Comparison of ENCODE assay signal across 1 cellular context in the genomic region with DNA sequence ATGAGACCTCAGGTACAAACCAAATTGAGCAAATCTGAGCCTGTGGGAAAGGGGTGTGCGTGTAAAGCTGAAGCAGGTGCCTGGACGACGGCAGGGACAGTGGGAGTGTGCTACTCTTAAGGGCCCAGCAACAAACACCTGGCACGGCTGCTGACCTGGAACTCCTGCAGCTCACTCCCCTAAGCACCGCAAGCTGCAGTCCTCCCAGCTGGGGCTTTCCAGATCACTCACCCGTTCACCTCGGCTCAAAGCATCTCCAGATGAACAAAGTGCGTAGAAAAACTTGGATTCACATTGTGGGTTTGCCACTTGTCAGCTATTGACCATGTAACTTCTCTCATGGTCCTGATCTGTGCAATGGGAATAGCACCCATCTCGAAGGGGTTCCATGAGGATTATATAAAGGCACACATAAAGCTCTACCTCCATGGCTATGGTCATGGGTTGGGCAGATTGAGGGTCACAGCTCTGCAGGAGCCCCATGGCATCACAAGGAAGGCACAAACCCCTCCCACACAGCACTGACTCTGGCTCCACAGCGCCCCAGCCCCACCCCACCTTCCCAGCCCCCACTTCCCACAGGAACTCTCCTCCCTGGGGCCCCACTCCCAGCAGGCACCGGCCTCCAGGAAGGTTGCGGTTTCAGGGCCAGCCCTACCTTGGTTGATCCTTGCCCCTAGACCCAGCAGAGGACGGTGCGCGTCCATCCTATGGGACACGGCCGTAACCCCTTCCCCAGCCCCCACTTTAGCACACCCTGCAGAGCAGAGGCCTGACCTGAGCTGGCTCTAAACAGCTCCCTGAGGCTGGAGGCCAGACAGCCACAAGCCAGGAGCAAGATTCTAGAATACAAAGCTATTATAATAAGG.
TF ChIP-seq lines count a peak whose summit lies in the region.

No MANE protein-coding gene starts in this region.

TF ChIP-seq in HepG2, 621 proteins besides CTCF, POLR2A, EP300 and RAD21 (continued from another document and continues in another):
- TF ChIP-seq, protein P1, sequence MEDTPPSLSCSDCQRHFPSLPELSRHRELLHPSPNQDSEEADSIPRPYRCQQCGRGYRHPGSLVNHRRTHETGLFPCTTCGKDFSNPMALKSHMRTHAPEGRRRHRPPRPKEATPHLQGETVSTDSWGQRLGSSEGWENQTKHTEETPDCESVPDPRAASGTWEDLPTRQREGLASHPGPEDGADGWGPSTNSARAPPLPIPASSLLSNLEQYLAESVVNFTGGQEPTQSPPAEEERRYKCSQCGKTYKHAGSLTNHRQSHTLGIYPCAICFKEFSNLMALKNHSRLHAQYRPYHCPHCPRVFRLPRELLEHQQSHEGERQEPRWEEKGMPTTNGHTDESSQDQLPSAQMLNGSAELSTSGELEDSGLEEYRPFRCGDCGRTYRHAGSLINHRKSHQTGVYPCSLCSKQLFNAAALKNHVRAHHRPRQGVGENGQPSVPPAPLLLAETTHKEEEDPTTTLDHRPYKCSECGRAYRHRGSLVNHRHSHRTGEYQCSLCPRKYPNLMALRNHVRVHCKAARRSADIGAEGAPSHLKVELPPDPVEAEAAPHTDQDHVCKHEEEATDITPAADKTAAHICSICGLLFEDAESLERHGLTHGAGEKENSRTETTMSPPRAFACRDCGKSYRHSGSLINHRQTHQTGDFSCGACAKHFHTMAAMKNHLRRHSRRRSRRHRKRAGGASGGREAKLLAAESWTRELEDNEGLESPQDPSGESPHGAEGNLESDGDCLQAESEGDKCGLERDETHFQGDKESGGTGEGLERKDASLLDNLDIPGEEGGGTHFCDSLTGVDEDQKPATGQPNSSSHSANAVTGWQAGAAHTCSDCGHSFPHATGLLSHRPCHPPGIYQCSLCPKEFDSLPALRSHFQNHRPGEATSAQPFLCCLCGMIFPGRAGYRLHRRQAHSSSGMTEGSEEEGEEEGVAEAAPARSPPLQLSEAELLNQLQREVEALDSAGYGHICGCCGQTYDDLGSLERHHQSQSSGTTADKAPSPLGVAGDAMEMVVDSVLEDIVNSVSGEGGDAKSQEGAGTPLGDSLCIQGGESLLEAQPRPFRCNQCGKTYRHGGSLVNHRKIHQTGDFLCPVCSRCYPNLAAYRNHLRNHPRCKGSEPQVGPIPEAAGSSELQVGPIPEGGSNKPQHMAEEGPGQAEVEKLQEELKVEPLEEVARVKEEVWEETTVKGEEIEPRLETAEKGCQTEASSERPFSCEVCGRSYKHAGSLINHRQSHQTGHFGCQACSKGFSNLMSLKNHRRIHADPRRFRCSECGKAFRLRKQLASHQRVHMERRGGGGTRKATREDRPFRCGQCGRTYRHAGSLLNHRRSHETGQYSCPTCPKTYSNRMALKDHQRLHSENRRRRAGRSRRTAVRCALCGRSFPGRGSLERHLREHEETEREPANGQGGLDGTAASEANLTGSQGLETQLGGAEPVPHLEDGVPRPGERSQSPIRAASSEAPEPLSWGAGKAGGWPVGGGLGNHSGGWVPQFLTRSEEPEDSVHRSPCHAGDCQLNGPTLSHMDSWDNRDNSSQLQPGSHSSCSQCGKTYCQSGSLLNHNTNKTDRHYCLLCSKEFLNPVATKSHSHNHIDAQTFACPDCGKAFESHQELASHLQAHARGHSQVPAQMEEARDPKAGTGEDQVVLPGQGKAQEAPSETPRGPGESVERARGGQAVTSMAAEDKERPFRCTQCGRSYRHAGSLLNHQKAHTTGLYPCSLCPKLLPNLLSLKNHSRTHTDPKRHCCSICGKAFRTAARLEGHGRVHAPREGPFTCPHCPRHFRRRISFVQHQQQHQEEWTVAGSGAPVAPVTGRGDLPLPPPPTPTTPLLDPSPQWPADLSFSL (CRISPR knock-in tag; IDR thresholded peaks at IDR 0.05), result no peak
- TF ChIP-seq CREM (IDR thresholded peaks at IDR 0.05), result no peak
- TF ChIP-seq CREM (CRISPR knock-in tag; IDR thresholded peaks at IDR 0.05), result no peak
- TF ChIP-seq KAT7 (CRISPR knock-in tag; IDR thresholded peaks at IDR 0.05; ENCODE audit: borderline replicate concordance), result 0 out of 2 replicates have a peak, but pooled peaks have one; percentile 34
- TF ChIP-seq, protein P2, sequence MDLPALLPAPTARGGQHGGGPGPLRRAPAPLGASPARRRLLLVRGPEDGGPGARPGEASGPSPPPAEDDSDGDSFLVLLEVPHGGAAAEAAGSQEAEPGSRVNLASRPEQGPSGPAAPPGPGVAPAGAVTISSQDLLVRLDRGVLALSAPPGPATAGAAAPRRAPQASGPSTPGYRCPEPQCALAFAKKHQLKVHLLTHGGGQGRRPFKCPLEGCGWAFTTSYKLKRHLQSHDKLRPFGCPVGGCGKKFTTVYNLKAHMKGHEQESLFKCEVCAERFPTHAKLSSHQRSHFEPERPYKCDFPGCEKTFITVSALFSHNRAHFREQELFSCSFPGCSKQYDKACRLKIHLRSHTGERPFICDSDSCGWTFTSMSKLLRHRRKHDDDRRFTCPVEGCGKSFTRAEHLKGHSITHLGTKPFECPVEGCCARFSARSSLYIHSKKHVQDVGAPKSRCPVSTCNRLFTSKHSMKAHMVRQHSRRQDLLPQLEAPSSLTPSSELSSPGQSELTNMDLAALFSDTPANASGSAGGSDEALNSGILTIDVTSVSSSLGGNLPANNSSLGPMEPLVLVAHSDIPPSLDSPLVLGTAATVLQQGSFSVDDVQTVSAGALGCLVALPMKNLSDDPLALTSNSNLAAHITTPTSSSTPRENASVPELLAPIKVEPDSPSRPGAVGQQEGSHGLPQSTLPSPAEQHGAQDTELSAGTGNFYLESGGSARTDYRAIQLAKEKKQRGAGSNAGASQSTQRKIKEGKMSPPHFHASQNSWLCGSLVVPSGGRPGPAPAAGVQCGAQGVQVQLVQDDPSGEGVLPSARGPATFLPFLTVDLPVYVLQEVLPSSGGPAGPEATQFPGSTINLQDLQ (CRISPR knock-in tag; IDR thresholded peaks at IDR 0.05), result no peak
- TF ChIP-seq, protein P3, sequence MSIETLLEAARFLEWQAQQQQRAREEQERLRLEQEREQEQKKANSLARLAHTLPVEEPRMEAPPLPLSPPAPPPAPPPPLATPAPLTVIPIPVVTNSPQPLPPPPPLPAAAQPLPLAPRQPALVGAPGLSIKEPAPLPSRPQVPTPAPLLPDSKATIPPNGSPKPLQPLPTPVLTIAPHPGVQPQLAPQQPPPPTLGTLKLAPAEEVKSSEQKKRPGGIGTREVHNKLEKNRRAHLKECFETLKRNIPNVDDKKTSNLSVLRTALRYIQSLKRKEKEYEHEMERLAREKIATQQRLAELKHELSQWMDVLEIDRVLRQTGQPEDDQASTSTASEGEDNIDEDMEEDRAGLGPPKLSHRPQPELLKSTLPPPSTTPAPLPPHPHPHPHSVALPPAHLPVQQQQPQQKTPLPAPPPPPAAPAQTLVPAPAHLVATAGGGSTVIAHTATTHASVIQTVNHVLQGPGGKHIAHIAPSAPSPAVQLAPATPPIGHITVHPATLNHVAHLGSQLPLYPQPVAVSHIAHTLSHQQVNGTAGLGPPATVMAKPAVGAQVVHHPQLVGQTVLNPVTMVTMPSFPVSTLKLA (IDR thresholded peaks at IDR 0.05), result no peak
- TF ChIP-seq ZC3H13 (CRISPR knock-in tag; IDR thresholded peaks at IDR 0.05), result no peak
- TF ChIP-seq ZNF614 (CRISPR knock-in tag; IDR thresholded peaks at IDR 0.05; ENCODE audit: borderline replicate concordance), result no peak
- no peak for TF ChIP-seq MTF2 (CRISPR knock-in tag; IDR thresholded peaks at IDR 0.05; ENCODE audit: borderline replicate concordance)
- no peak for TF ChIP-seq ZNF7 (CRISPR knock-in tag; IDR thresholded peaks at IDR 0.05)
- no peak for TF ChIP-seq PAX8 (CRISPR knock-in tag; IDR thresholded peaks at IDR 0.05; ENCODE audit: borderline replicate concordance)
- no peak for TF ChIP-seq ZNF660 (CRISPR knock-in tag; IDR thresholded peaks at IDR 0.05; ENCODE audit: borderline replicate concordance, low read depth)
- no peak for TF ChIP-seq SIN3B (IDR thresholded peaks at IDR 0.05; ENCODE audit: low read length)
- TF ChIP-seq, protein P4, sequence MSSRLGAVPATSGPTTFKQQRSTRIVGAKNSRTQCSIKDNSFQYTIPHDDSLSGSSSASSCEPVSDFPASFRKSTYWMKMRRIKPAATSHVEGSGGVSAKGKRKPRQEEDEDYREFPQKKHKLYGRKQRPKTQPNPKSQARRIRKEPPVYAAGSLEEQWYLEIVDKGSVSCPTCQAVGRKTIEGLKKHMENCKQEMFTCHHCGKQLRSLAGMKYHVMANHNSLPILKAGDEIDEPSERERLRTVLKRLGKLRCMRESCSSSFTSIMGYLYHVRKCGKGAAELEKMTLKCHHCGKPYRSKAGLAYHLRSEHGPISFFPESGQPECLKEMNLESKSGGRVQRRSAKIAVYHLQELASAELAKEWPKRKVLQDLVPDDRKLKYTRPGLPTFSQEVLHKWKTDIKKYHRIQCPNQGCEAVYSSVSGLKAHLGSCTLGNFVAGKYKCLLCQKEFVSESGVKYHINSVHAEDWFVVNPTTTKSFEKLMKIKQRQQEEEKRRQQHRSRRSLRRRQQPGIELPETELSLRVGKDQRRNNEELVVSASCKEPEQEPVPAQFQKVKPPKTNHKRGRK (CRISPR knock-in tag; IDR thresholded peaks at IDR 0.05), result no peak
- TF ChIP-seq LCORL (IDR thresholded peaks at IDR 0.05), result no peak
- TF ChIP-seq LCORL (CRISPR knock-in tag; IDR thresholded peaks at IDR 0.05), result 0 out of 2 replicates have a peak, but pooled peaks have one; percentile 73
- no peak for TF ChIP-seq DNMT3B (CRISPR knock-in tag; conservative IDR thresholded peaks at IDR 0.05)
- TF ChIP-seq SMARCC2 (IDR thresholded peaks at IDR 0.05), result no peak
- TF ChIP-seq STAT5B (CRISPR knock-in tag; IDR thresholded peaks at IDR 0.05), result no peak
- TF ChIP-seq AKAP8 (CRISPR knock-in tag; IDR thresholded peaks at IDR 0.05), result no peak; the same call in 1 of the 2 replicates
- no peak for TF ChIP-seq ZNF34 (CRISPR knock-in tag; IDR thresholded peaks at IDR 0.05; ENCODE audit: borderline replicate concordance)
- TF ChIP-seq ZNF121 (CRISPR knock-in tag; IDR thresholded peaks at IDR 0.05), result no peak
- TF ChIP-seq CENPX (CRISPR knock-in tag; IDR thresholded peaks at IDR 0.05), result no peak
- TF ChIP-seq MLLT10 (CRISPR knock-in tag; IDR thresholded peaks at IDR 0.05), result no peak
- no peak for TF ChIP-seq ZNF598 (CRISPR knock-in tag; IDR thresholded peaks at IDR 0.05; ENCODE audit: borderline replicate concordance)
- no peak for TF ChIP-seq CCDC6 (CRISPR knock-in tag; IDR thresholded peaks at IDR 0.05)
- TF ChIP-seq, protein P5, sequence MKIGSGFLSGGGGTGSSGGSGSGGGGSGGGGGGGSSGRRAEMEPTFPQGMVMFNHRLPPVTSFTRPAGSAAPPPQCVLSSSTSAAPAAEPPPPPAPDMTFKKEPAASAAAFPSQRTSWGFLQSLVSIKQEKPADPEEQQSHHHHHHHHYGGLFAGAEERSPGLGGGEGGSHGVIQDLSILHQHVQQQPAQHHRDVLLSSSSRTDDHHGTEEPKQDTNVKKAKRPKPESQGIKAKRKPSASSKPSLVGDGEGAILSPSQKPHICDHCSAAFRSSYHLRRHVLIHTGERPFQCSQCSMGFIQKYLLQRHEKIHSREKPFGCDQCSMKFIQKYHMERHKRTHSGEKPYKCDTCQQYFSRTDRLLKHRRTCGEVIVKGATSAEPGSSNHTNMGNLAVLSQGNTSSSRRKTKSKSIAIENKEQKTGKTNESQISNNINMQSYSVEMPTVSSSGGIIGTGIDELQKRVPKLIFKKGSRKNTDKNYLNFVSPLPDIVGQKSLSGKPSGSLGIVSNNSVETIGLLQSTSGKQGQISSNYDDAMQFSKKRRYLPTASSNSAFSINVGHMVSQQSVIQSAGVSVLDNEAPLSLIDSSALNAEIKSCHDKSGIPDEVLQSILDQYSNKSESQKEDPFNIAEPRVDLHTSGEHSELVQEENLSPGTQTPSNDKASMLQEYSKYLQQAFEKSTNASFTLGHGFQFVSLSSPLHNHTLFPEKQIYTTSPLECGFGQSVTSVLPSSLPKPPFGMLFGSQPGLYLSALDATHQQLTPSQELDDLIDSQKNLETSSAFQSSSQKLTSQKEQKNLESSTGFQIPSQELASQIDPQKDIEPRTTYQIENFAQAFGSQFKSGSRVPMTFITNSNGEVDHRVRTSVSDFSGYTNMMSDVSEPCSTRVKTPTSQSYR (CRISPR knock-in tag; IDR thresholded peaks at IDR 0.05; ENCODE audit: borderline replicate concordance), result peak; percentile 71; the same call in 1 of the 2 replicates
- no peak for TF ChIP-seq ATF1 (CRISPR knock-in tag; IDR thresholded peaks at IDR 0.05)
- TF ChIP-seq ZNF773 (CRISPR knock-in tag; IDR thresholded peaks at IDR 0.05; ENCODE audit: borderline replicate concordance), result no peak
- TF ChIP-seq, protein P6, sequence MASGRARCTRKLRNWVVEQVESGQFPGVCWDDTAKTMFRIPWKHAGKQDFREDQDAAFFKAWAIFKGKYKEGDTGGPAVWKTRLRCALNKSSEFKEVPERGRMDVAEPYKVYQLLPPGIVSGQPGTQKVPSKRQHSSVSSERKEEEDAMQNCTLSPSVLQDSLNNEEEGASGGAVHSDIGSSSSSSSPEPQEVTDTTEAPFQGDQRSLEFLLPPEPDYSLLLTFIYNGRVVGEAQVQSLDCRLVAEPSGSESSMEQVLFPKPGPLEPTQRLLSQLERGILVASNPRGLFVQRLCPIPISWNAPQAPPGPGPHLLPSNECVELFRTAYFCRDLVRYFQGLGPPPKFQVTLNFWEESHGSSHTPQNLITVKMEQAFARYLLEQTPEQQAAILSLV (CRISPR knock-in tag; IDR thresholded peaks at IDR 0.05; ENCODE audit: borderline replicate concordance), result peak; percentile 51; the same call in 1 of the 2 replicates
- no peak for TF ChIP-seq SCMH1 (CRISPR knock-in tag; IDR thresholded peaks at IDR 0.05; ENCODE audit: borderline replicate concordance)
- TF ChIP-seq, protein P7, sequence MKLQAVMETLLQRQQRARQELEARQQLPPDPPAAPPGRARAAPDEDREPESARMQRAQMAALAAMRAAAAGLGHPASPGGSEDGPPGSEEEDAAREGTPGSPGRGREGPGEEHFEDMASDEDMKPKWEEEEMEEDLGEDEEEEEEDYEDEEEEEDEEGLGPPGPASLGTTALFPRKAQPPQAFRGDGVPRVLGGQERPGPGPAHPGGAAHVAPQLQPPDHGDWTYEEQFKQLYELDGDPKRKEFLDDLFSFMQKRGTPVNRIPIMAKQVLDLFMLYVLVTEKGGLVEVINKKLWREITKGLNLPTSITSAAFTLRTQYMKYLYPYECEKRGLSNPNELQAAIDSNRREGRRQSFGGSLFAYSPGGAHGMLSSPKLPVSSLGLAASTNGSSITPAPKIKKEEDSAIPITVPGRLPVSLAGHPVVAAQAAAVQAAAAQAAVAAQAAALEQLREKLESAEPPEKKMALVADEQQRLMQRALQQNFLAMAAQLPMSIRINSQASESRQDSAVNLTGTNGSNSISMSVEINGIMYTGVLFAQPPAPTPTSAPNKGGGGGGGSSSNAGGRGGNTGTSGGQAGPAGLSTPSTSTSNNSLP (IDR thresholded peaks at IDR 0.05; ENCODE audit: low read depth, low read length), result no peak
- TF ChIP-seq, protein P8, sequence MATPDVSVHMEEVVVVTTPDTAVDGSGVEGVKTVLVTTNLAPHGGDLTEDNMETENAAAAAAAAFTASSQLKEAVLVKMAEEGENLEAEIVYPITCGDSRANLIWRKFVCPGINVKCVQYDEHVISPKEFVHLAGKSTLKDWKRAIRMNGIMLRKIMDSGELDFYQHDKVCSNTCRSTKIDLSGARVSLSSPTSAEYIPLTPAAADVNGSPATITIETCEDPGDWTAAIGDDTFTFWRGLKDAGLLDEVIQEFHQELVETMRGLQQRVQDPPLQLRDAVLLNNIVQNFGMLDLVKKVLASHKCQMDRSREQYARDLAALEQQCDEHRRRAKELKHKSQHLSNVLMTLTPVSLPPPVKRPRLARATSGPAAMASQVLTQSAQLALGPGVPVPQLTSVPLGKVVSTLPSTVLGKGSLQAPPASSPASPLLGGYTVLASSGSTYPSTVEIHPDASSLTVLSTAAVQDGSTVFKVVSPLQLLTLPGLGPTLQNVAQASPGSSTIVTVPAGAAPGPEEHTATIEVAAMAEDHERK (CRISPR knock-in tag; IDR thresholded peaks at IDR 0.05; ENCODE audit: low read depth), result no peak
- TF ChIP-seq ZNF510 (CRISPR knock-in tag; IDR thresholded peaks at IDR 0.05; ENCODE audit: low read depth), result no peak
- peak; percentile 39; the same call in 1 of the 2 replicates for TF ChIP-seq ZFY (CRISPR knock-in tag; IDR thresholded peaks at IDR 0.05)
